In the genomic region with DNA sequence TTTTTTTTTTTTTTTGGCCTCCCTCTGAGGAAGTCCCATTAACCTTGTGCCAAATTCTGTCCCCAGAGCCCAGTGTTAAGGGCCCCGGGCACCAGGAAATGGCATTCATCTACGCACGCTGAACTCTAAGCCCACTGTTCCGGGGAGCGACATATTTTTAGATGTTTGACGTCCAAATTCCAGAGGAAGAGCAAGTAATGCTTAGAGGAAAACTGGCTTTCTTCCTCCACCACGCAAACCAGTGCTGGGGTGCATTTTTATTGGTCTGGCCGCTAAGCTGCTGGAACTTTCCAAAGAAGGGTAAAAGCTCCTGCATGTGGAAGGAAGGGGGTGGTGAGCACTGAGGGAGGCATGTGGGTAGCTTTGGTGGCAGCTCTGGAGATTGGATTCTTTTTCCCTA, we compare ENCODE assay signal across 17 cellular contexts. TPM values are rescaled to one million over a fixed set of nuclear protein-coding genes. Genes with fewer than 3 reads are reported as not detected.
DNase-seq lines count a peak whose midpoint lies in the region; ATAC-seq, FAIRE-seq and TF ChIP-seq lines count a peak whose summit lies in the region.
"Had no signal": no experiment of that assay in that cellular context is flagged by ENCODE, and none has a peak within 500 bp of the region (broad histone marks: within the 10 kb centered on the region; RNA-seq: fewer than 3 reads in every experiment).

No MANE protein-coding gene starts in this region.

- CTCF ChIA-PET in HepG2 (lab: Yijun Ruan, JAX; ENCODE audit: low intra/inter-chr PET ratio, low total read pairs), result no interaction called here

- H2AFZ ChIP-seq in HepG2 (ENCODE audit: low read length), result no peak overlapping the region

- intact Hi-C loops in HepG2 (cut with micrococcal nuclease; ENCODE audit: unreplicated experiment), result no loop called here
- intact Hi-C loops in prostate gland (cut with DNase I), result loop anchor here (10.0 kb wide), 2 partner anchors 68 to 522 kb away; no protein-coding TSS in a partner anchor

- DNase-seq in HepG2 (ENCODE audit: low spot score) (no peak), prostate gland (ENCODE audit: low spot score) (no peak), kidney glomerular epithelial cell (lab: John Stamatoyannopoulos, UW) (no peak), NCI-H2029 (lab: John Stamatoyannopoulos, UW) (no peak)
- no peak for DNase-seq in effector CD8-positive, alpha-beta T cell (lab: John Stamatoyannopoulos, UW)
- DNase-seq: activated CD4-positive, alpha-beta T cell treated with anti-CD3 and anti-CD28 coated beads for 36 hours; DMS 273 treated with DMSO at 0.1 percent for 48 hours; MG63; NCI-H2107; trophoblast cell had no signal

- TF ChIP-seq RAD21 in liver (IDR thresholded peaks at IDR 0.05), result no peak
- TF ChIP-seq RAD21 in HepG2 (CRISPR knock-in tag; IDR thresholded peaks at IDR 0.05), result no peak

- H3K9me3 ChIP-seq in liver (ENCODE audit: control insufficient read depth in 4 of 4, low read length in 3 of 4) (no peaks in the 10 kb centered on the region), HepG2 (ENCODE audit: low read length) (no peaks in the 10 kb centered on the region), gastroesophageal sphincter (no peaks in the 10 kb centered on the region), prostate gland (no peaks in the 10 kb centered on the region)
- H3K9me3 ChIP-seq: MG63 had no signal

- H3K27ac ChIP-seq in liver (ENCODE audit: low read depth in 1 of 2, low read length in 2 of 2), result no peak overlapping the region
- H3K27ac ChIP-seq in HepG2 (ENCODE audit: extremely low read length, insufficient read depth, low read length), result no peak overlapping the region
- H3K27ac ChIP-seq in gastroesophageal sphincter, result peak overlapping the region; percentile 80 to 87 (median 86)
- peak overlapping the region; percentile 63 to 72 for H3K27ac ChIP-seq in prostate gland
- H3K27ac ChIP-seq: HL-60 had no signal

- no peak for TF ChIP-seq CTCF in liver (IDR thresholded peaks at IDR 0.05; ENCODE audit: low read depth, low read length, missing input control)
- TF ChIP-seq CTCF in HepG2 (CRISPR knock-in tag; IDR thresholded peaks at IDR 0.05), result no peak
- TF ChIP-seq CTCF in gastroesophageal sphincter (IDR thresholded peaks at IDR 0.05), result no peak
- no peak for TF ChIP-seq CTCF in prostate gland (IDR thresholded peaks at IDR 0.05)

- FAIRE-seq in HepG2 (lab: Jason Lieb, UNC), result no peak
- FAIRE-seq: A204.1, endometrium had no signal

- ATAC-seq in HepG2 (no peak), gastroesophageal sphincter (peak; percentile 86), HG02970 (IDR thresholded peaks at IDR 0.05; ENCODE audit: low FRiP score, unreplicated experiment) (no peak)
- ATAC-seq: activated CD4-positive, alpha-beta T cell treated with anti-CD3 and anti-CD28 coated beads for 36 hours had no signal

- POLR2A ChIA-PET in HepG2 (lab: Yijun Ruan, JAX), result no interaction called here

- H3K4me3 ChIP-seq in liver (ENCODE audit: low read depth in 1 of 3, low read length in 3 of 3) (no peak overlapping the region), HepG2 (replicated peaks in 1 of 3; ENCODE audit: insufficient read depth in 1 of 3, low read depth in 2 of 3, low read length in 3 of 3) (no peak overlapping the region), gastroesophageal sphincter (peak overlapping the region in 1 of 2 donors; percentile 9), prostate gland (no peak overlapping the region)
- H3K4me3 ChIP-seq: MG63 had no signal

- no peaks in the 10 kb centered on the region for H3K36me3 ChIP-seq in liver (ENCODE audit: control insufficient read depth in 4 of 4, insufficient read depth in 3 of 4, low read depth in 1 of 4, low read length in 3 of 4)
- no peaks in the 10 kb centered on the region for H3K36me3 ChIP-seq in HepG2 (replicated peaks in 1 of 2; ENCODE audit: control insufficient read depth in 1 of 2, insufficient read depth in 2 of 2, low read length in 2 of 2)
- no peaks in the 10 kb centered on the region for H3K36me3 ChIP-seq in gastroesophageal sphincter
- no peaks in the 10 kb centered on the region for H3K36me3 ChIP-seq in prostate gland
- H3K36me3 ChIP-seq: MG63 had no signal

- H3K9ac ChIP-seq in liver (ENCODE audit: low read depth in 1 of 2, low read length in 2 of 2), result no peak overlapping the region
- no peak overlapping the region for H3K9ac ChIP-seq in HepG2 (ENCODE audit: insufficient read depth, low read depth, low read length)

- WGBS in liver, result 67% methylated on average over 8 of the region's 8 CpGs
- 27% methylated on average over 8 of the region's 8 CpGs for WGBS in HepG2 (ENCODE audit: low lambda C conversion rate)
- WGBS in gastroesophageal sphincter (ENCODE audit: low coverage in 1 of 2), 2 donors, result 0 to 32% methylated on average over 1 to 7 of the region's 8 CpGs
- 31% methylated on average over 8 of the region's 8 CpGs for WGBS in prostate gland

- H4K20me1 ChIP-seq in HepG2 (ENCODE audit: insufficient read depth, low read length), result no peaks in the 10 kb centered on the region

- TF ChIP-seq POLR2A in HepG2 (IDR thresholded peaks at IDR 0.05; ENCODE audit: insufficient read depth in 1 of 2, low read depth in 2 of 2, low read length in 2 of 2) (no peak), gastroesophageal sphincter (IDR thresholded peaks at IDR 0.05) (no peak), prostate gland (IDR thresholded peaks at IDR 0.05) (no peak)

- peaks cover 0 to 8% (median under 1%) of the 10 kb centered on the region in 4 donors for H3K27me3 ChIP-seq in liver (ENCODE audit: control insufficient read depth in 4 of 4, insufficient read depth in 4 of 4, low read length in 3 of 4)
- peaks cover 10 to 63% of the 10 kb centered on the region in 2 experiments for H3K27me3 ChIP-seq in HepG2 (ENCODE audit: control insufficient read depth in 1 of 2, insufficient read depth in 2 of 2, low read length in 2 of 2)
- no peaks in the 10 kb centered on the region for H3K27me3 ChIP-seq in gastroesophageal sphincter
- no peaks in the 10 kb centered on the region for H3K27me3 ChIP-seq in prostate gland (replicated peaks; ENCODE audit: insufficient read depth)
- H3K27me3 ChIP-seq: MG63 had no signal

- BruUV-seq in HepG2 (replicated peaks; lab: Mats Ljungman, UMichigan), result no TSS peak

- no peak overlapping the region for H3K4me2 ChIP-seq in HepG2 (ENCODE audit: low read depth, low read length)

- H3K4me1 ChIP-seq in liver (ENCODE audit: control insufficient read depth in 4 of 4, insufficient read depth in 4 of 4, low read length in 3 of 4), result no peaks in the 10 kb centered on the region
- no peaks in the 10 kb centered on the region for H3K4me1 ChIP-seq in HepG2 (ENCODE audit: insufficient read depth, low read length)
- peaks cover 0 to 69% (median 0%) of the 10 kb centered on the region in 3 donors for H3K4me1 ChIP-seq in gastroesophageal sphincter
- no peaks in the 10 kb centered on the region for H3K4me1 ChIP-seq in prostate gland (replicated peaks)

- no peak for TF ChIP-seq EP300 in HepG2 (IDR thresholded peaks at IDR 0.05; ENCODE audit: low read depth in 2 of 2, low read length in 2 of 2)
- TF ChIP-seq EP300 in HepG2 (CRISPR knock-in tag; IDR thresholded peaks at IDR 0.05; ENCODE audit: borderline replicate concordance), result no peak
- TF ChIP-seq EP300 in gastroesophageal sphincter (IDR thresholded peaks at IDR 0.05), result peak; percentile 92

- H3K79me2 ChIP-seq in HepG2 (ENCODE audit: insufficient read depth, low read length), result no peaks in the 10 kb centered on the region

- in situ Hi-C loops in HepG2 (cut with HindIII; ENCODE audit: extremely low pct_ligation_motif_present, low pct_unique_long_range_greater_than_20kb), result no loop called here

TF ChIP-seq in liver, 16 proteins besides CTCF, POLR2A, EP300 and RAD21 (continues in another document):
- TF ChIP-seq YY1 (IDR thresholded peaks at IDR 0.05), result no peak

TF ChIP-seq in HepG2, 621 proteins besides CTCF, POLR2A, EP300 and RAD21 (continues in another document):
- no peak for TF ChIP-seq KDM4B (CRISPR knock-in tag; IDR thresholded peaks at IDR 0.05)
- TF ChIP-seq XRCC5 (optimal IDR thresholded peaks at IDR 0.05; ENCODE audit: low read length), result no peak
- no peak for TF ChIP-seq SNAPC2 (CRISPR knock-in tag; IDR thresholded peaks at IDR 0.05)

RNA-seq across cellular contexts. Expression of gene WFDC1, which starts 8.3 kb away (rescaled TPM):
- total RNA-seq in liver (1 to 10 TPM; 1.5 to 4.2 TPM), HepG2 (2016; rRNA removed; fragmentation: Illumina TruSeq; extraction: Trizol) (not detected in 2 replicates), gastroesophageal sphincter (10 to 100 TPM; 25.0 to 53.1 (median 38.2) TPM), prostate gland (10 to 100 TPM; 60.9 to 80.8 TPM)
- polyA plus RNA-seq in liver (1 to 10 TPM; 1.0 to 5.2 TPM), HepG2 (2011; rRNA removed) (not detected in 2 replicates)
- total RNA-seq in HepG2 (2016; cell fraction: cytosol; rRNA removed; fragmentation: Illumina TruSeq; extraction: Trizol; ENCODE audit: low read depth), result not detected in 2 replicates
- not detected in 2 replicates for total RNA-seq in HepG2 (2016; cell fraction: insoluble cytoplasmic fraction; rRNA removed; fragmentation: Illumina TruSeq; extraction: Trizol)
- total RNA-seq in HepG2 (2016; cell fraction: membrane; rRNA removed; fragmentation: Illumina TruSeq; extraction: Trizol), result not detected in 2 replicates
- total RNA-seq in HepG2 (2016; cell fraction: nucleus; rRNA removed; fragmentation: Illumina TruSeq; extraction: Trizol), result not detected in 2 replicates
- not detected in 2 replicates for polyA plus RNA-seq in HepG2 (2011; cell fraction: cytosol; rRNA removed)
- polyA plus RNA-seq in HepG2 (2011; cell fraction: nucleus; rRNA removed), result not detected in 2 replicates
- not detected in 2 replicates for polyA plus RNA-seq in HepG2 (2012)
- polyA plus RNA-seq in HepG2 (2016; cell fraction: cytosol; fragmentation: Illumina TruSeq; extraction: Trizol; ENCODE audit: low read depth), result not detected in 2 replicates
- polyA plus RNA-seq in HepG2 (2016; cell fraction: insoluble cytoplasmic fraction; fragmentation: Illumina TruSeq; extraction: Trizol; ENCODE audit: low read depth), result not detected in 2 replicates
- not detected in 2 replicates for polyA plus RNA-seq in HepG2 (2016; cell fraction: membrane; fragmentation: Illumina TruSeq; extraction: Trizol; ENCODE audit: low read depth)
- polyA plus RNA-seq in HepG2 (2016; cell fraction: nucleus; fragmentation: Illumina TruSeq; extraction: Trizol; ENCODE audit: insufficient read depth, low read depth), result not detected in 2 replicates
- 0.05 TPM in 1 of 2 replicates, not detected in the other for polyA minus RNA-seq in HepG2 (2011; rRNA and poly(A)+ RNA removed; ENCODE audit: low replicate concordance)
- polyA minus RNA-seq in HepG2 (2011; cell fraction: cytosol; rRNA and poly(A)+ RNA removed), result not detected in 2 replicates
- polyA minus RNA-seq in HepG2 (2011; cell fraction: nucleus; rRNA and poly(A)+ RNA removed), result not detected in 2 replicates
- total RNA-seq: activated CD4-positive, alpha-beta T cell treated with anti-CD3 and anti-CD28 coated beads for 36 hours; T-helper 1 cell treated with Interleukin-12 subunit alpha and Interleukin-12 subunit beta and Interleukin-4 antibody, amounts not matched to agents 30 ng/mL and 1 ng/mL, for 36 hours had no signal

Comparison
In these comparisons a context has a peak if more than half of its experiments do, and no peak if none do; other contexts are left out.
1. H3K27ac ChIP-seq: peak in gastroesophageal sphincter (4 of 4) and prostate gland (2 of 2); none in liver (0 of 2) and HepG2 (single experiment).
2. RNA of gene WFDC1, which starts 8.3 kb away (total RNA-seq): 60.9 to 80.8 TPM in prostate gland and 25.0 to 53.1 TPM in gastroesophageal sphincter; 1.5 to 4.2 TPM in liver and not detected in HepG2; every median in the first group is over 4 times any median in the second.